In the genomic region with DNA sequence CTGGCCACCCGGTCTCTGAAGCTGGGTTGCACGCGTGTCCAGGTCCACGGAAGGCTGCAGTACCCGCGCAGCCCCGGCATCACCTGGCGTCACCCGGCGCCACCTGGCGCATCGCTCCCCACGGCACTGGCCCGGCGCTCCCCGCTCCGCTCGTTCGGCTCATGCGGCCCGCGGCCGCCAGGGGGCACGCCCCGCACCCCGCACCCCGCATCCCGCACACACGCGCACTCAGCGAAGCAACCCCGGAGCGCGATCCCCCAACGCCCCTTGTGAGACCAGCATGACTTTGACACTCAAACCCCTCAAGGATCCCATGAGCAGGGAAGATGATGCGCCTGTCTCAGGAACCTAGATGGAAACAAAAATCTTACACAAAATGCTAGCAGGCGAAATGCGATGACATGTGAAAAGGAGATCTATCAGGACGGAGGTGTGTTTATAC, we compare ENCODE assay signal across 9 cellular contexts. TPM values are rescaled to one million over a fixed set of nuclear protein-coding genes. Genes with fewer than 3 reads are reported as not detected.
DNase-seq lines count a peak whose midpoint lies in the region; ATAC-seq and TF ChIP-seq lines count a peak whose summit lies in the region.
"Had no signal": no experiment of that assay in that cellular context is flagged by ENCODE, and none has a peak within 500 bp of the region (broad histone marks: within the 10 kb centered on the region; RNA-seq: fewer than 3 reads in every experiment).

No MANE protein-coding gene starts in this region.

- no peak for DNase-seq in AG09309 (ENCODE audit: low read depth)
- DNase-seq in NCI-H748 (lab: John Stamatoyannopoulos, UW; ENCODE audit: unreplicated experiment), result peak; percentile 61
- DNase-seq in activated T-helper 2 cell treated with anti-CD3 and anti-CD28 coated beads, Interferon-gamma antibody, Interleukin-2, Interleukin-4, amounts not matched to agents 10 μg/mL and 5 μg/mL and 100 μg/mL, durations not matched to agents 14 hours and 24 hours and 36 hours (ENCODE audit: low spot score), result peak; percentile 52
- no peak for DNase-seq in prostate gland (ENCODE audit: low spot score)

- TF ChIP-seq EP300 in gastroesophageal sphincter (IDR thresholded peaks at IDR 0.05), result no peak

- H3K9me3 ChIP-seq in gastroesophageal sphincter, result no peaks in the 10 kb centered on the region
- H3K9me3 ChIP-seq in prostate gland, result no peaks in the 10 kb centered on the region

- TF ChIP-seq POLR2A in gastroesophageal sphincter (IDR thresholded peaks at IDR 0.05), result no peak
- no peak for TF ChIP-seq POLR2A in prostate gland (IDR thresholded peaks at IDR 0.05)

- ATAC-seq in GM19351 (IDR thresholded peaks at IDR 0.05; ENCODE audit: unreplicated experiment) (peak; percentile 47), gastroesophageal sphincter (no peak), HG03354 (IDR thresholded peaks at IDR 0.05; ENCODE audit: poor library complexity, severe bottlenecking, unreplicated experiment) (no peak), GM19452 (IDR thresholded peaks at IDR 0.05; ENCODE audit: unreplicated experiment) (no peak)

- no peak overlapping the region for H3K27ac ChIP-seq in gastroesophageal sphincter
- H3K27ac ChIP-seq in prostate gland, result no peak overlapping the region

- no peaks in the 10 kb centered on the region for H3K9me3 Mint-ChIP-seq in activated T-helper 2 cell treated with anti-CD3 and anti-CD28 coated beads, Interferon-gamma antibody, Interleukin-2, Interleukin-4, amounts not matched to agents 10 μg/mL and 5 μg/mL and 100 μg/mL, durations not matched to agents 14 hours and 24 hours and 36 hours

- H3K36me3 ChIP-seq in gastroesophageal sphincter (no peaks in the 10 kb centered on the region), prostate gland (no peaks in the 10 kb centered on the region)

- H3K36me3 Mint-ChIP-seq in activated T-helper 2 cell treated with anti-CD3 and anti-CD28 coated beads, Interferon-gamma antibody, Interleukin-2, Interleukin-4, amounts not matched to agents 10 μg/mL and 5 μg/mL and 100 μg/mL, durations not matched to agents 14 hours and 24 hours and 36 hours (ENCODE audit: low read depth), result no peaks in the 10 kb centered on the region

- 9 to 23% methylated on average over 3 to 4 of the region's 39 CpGs for WGBS in gastroesophageal sphincter (ENCODE audit: low coverage in 1 of 2), 2 donors
- 5% methylated on average over 39 of the region's 39 CpGs for WGBS in prostate gland

- intact Hi-C loops in activated T-helper 2 cell treated with anti-CD3 and anti-CD28 coated beads, Interferon-gamma antibody, Interleukin-2, Interleukin-4, amounts not matched to agents 10 μg/mL and 5 μg/mL and 100 μg/mL, durations not matched to agents 14 hours and 24 hours and 36 hours (cut with micrococcal nuclease), result loop anchor here (2.0 to 5.0 kb wide), 3 partner anchors 124 to 241 kb away; no protein-coding TSS in a partner anchor
- intact Hi-C loops in prostate gland (cut with DNase I), result loop anchor here (5.0 to 10.0 kb wide), 4 partner anchors 121 to 311 kb away; no protein-coding TSS in a partner anchor

- H3K27me3 ChIP-seq in gastroesophageal sphincter (peaks cover 52% of the 10 kb centered on the region), prostate gland (replicated peaks; ENCODE audit: insufficient read depth) (no peaks in the 10 kb centered on the region)

- H3K4me1 Mint-ChIP-seq in activated T-helper 2 cell treated with anti-CD3 and anti-CD28 coated beads, Interferon-gamma antibody, Interleukin-2, Interleukin-4, amounts not matched to agents 10 μg/mL and 5 μg/mL and 100 μg/mL, durations not matched to agents 14 hours and 24 hours and 36 hours (ENCODE audit: low read depth), result peaks cover 10% of the 10 kb centered on the region

- TF ChIP-seq CTCF in AG09309 (IDR thresholded peaks at IDR 0.05; ENCODE audit: control insufficient read depth, insufficient read depth, low read depth, low read length, missing control alignments), result peak; percentile 55
- peak in 3 of 4 experiments; percentile 28 to 75 (median 55) for TF ChIP-seq CTCF in gastroesophageal sphincter (IDR thresholded peaks at IDR 0.05)
- peak; percentile 55 to 93 (median 85) for TF ChIP-seq CTCF in prostate gland (IDR thresholded peaks at IDR 0.05)

- no peak overlapping the region for H3K27ac Mint-ChIP-seq in activated T-helper 2 cell treated with anti-CD3 and anti-CD28 coated beads, Interferon-gamma antibody, Interleukin-2, Interleukin-4, amounts not matched to agents 10 μg/mL and 5 μg/mL and 100 μg/mL, durations not matched to agents 14 hours and 24 hours and 36 hours

- peaks cover 0 to 16% (median 4%) of the 10 kb centered on the region in 3 donors for H3K4me1 ChIP-seq in gastroesophageal sphincter
- no peaks in the 10 kb centered on the region for H3K4me1 ChIP-seq in prostate gland (replicated peaks)

- H3K4me3 ChIP-seq in AG09309 (ENCODE audit: control insufficient read depth, low read depth, low read length) (no peak overlapping the region), gastroesophageal sphincter (no peak overlapping the region), prostate gland (no peak overlapping the region)

- H3K27me3 Mint-ChIP-seq in activated T-helper 2 cell treated with anti-CD3 and anti-CD28 coated beads, Interferon-gamma antibody, Interleukin-2, Interleukin-4, amounts not matched to agents 10 μg/mL and 5 μg/mL and 100 μg/mL, durations not matched to agents 14 hours and 24 hours and 36 hours (ENCODE audit: low read depth), result peaks cover 21% of the 10 kb centered on the region

- no peak overlapping the region for H3K4me3 Mint-ChIP-seq in activated T-helper 2 cell treated with anti-CD3 and anti-CD28 coated beads, Interferon-gamma antibody, Interleukin-2, Interleukin-4, amounts not matched to agents 10 μg/mL and 5 μg/mL and 100 μg/mL, durations not matched to agents 14 hours and 24 hours and 36 hours (ENCODE audit: low read depth)

RNA-seq across cellular contexts. Expression of a gene that starts 11.9 kb away (rescaled TPM):
- not detected in 2 replicates for total RNA-seq in activated T-helper 2 cell treated with anti-CD3 and anti-CD28 coated beads, Interferon-gamma antibody, Interleukin-2, Interleukin-4, amounts not matched to agents 10 μg/mL and 5 μg/mL and 100 μg/mL, durations not matched to agents 14 hours and 24 hours and 36 hours
- under 1 TPM in 1 of 4 donors, not detected in 3; 0.62 TPM for total RNA-seq in gastroesophageal sphincter
- total RNA-seq in prostate gland, result under 1 TPM in 1 of 2 donors, not detected in 1; 0.46 TPM

RNA-seq across cellular contexts. Expression of a gene that starts 20.7 kb away (rescaled TPM):
- total RNA-seq in activated T-helper 2 cell treated with anti-CD3 and anti-CD28 coated beads, Interferon-gamma antibody, Interleukin-2, Interleukin-4, amounts not matched to agents 10 μg/mL and 5 μg/mL and 100 μg/mL, durations not matched to agents 14 hours and 24 hours and 36 hours, result 0.32 and 0.55 TPM in 2 replicates
- total RNA-seq in gastroesophageal sphincter (1 to 10 TPM; 4.1 to 9.4 (median 7.7) TPM), prostate gland (10 to 100 TPM; 28.6 to 83.5 TPM)

RNA-seq across cellular contexts. Expression of a gene that starts 56.6 kb away (rescaled TPM):
- not detected in 2 replicates for total RNA-seq in activated T-helper 2 cell treated with anti-CD3 and anti-CD28 coated beads, Interferon-gamma antibody, Interleukin-2, Interleukin-4, amounts not matched to agents 10 μg/mL and 5 μg/mL and 100 μg/mL, durations not matched to agents 14 hours and 24 hours and 36 hours
- not detected for total RNA-seq in gastroesophageal sphincter
- 1 to 10 TPM in 1 of 2 donors, not detected in 1; 8.0 TPM for total RNA-seq in prostate gland
- total RNA-seq: lower leg skin had no signal

Comparison
In these comparisons a context has a peak if more than half of its experiments do, and no peak if none do; other contexts are left out.
1. DNase-seq: peak in NCI-H748 (single experiment) and activated T-helper 2 cell treated with anti-CD3 and anti-CD28 coated beads, Interferon-gamma antibody, Interleukin-2, Interleukin-4, amounts not matched to agents 10 μg/mL and 5 μg/mL and 100 μg/mL, durations not matched to agents 14 hours and 24 hours and 36 hours (single experiment); none in AG09309 (single experiment) and prostate gland (single experiment).
2. Peak in every context shown above with its lines, with median percentiles within 50 percentile points of each other: CTCF ChIP-seq.